In genomic region chr14:81169267-81169666, GRCh38 we compare ENCODE assay signal across 7 cellular contexts. TPM values are rescaled to one million over a fixed set of nuclear protein-coding genes. Genes with fewer than 3 reads are reported as not detected.
DNase-seq lines count a peak whose midpoint lies in the region; ATAC-seq, FAIRE-seq and TF ChIP-seq lines count a peak whose summit lies in the region.

No MANE protein-coding gene starts in this region.

- H3K4me1 Mint-ChIP-seq in activated naive CD8-positive, alpha-beta T cell (ENCODE audit: low read depth): peaks cover 19% of the 10 kb centered on the region
- H3K4me1 Mint-ChIP-seq in stimulated activated naive CD8-positive, alpha-beta T cell treated with anti-CD3 and anti-CD28 coated beads, Interleukin-15, amount 100 ng/mL, for 72 hours: peaks cover 32% of the 10 kb centered on the region

- H3K36me3 ChIP-seq in HUES6 (ENCODE audit: control insufficient read depth, insufficient read depth, low read length) (no peaks in the 10 kb centered on the region), keratinocyte (ENCODE audit: control insufficient read depth in 2 of 2, extremely low read depth in 1 of 2, insufficient read depth in 2 of 2, low read length in 2 of 2) (no peaks in the 10 kb centered on the region)

- H4K20me1 ChIP-seq in keratinocyte (ENCODE audit: control insufficient read depth, extremely low read depth, insufficient read depth, low read length): no peaks in the 10 kb centered on the region

- H3K79me2 ChIP-seq in keratinocyte (ENCODE audit: control insufficient read depth, insufficient read depth, low read length): no peaks in the 10 kb centered on the region

- no peaks in the 10 kb centered on the region for H3K36me3 Mint-ChIP-seq in activated naive CD8-positive, alpha-beta T cell

- H3K4me1 ChIP-seq in HUES6 (ENCODE audit: control insufficient read depth, insufficient read depth, low read length): peaks cover 2% of the 10 kb centered on the region; the same call in 1 of the 2 replicates
- H3K4me1 ChIP-seq in keratinocyte (ENCODE audit: control insufficient read depth, extremely low read depth, insufficient read depth, low read length): peaks cover 9% of the 10 kb centered on the region

- ATAC-seq in stimulated activated naive CD8-positive, alpha-beta T cell treated with anti-CD3 and anti-CD28 coated beads, Interleukin-15, amount 100 ng/mL, for 72 hours: no peak
- ATAC-seq in GM18502 (IDR thresholded peaks at IDR 0.05; ENCODE audit: poor library complexity, unreplicated experiment): no peak

- peak overlapping the region; percentile 90 for H3K4me3 Mint-ChIP-seq in activated naive CD8-positive, alpha-beta T cell
- H3K4me3 Mint-ChIP-seq in stimulated activated naive CD8-positive, alpha-beta T cell treated with anti-CD3 and anti-CD28 coated beads, Interleukin-15, amount 100 ng/mL, for 72 hours: peak overlapping the region; percentile 90 to 97

- no peak for TF ChIP-seq CTCF in keratinocyte (optimal IDR thresholded peaks at IDR 0.05 in 1 of 3, IDR thresholded peaks at IDR 0.05 in 1 of 3, conservative IDR thresholded peaks at IDR 0.05 in 1 of 3; ENCODE audit: extremely low read depth in 1 of 3, insufficient read depth in 2 of 3, low read length in 3 of 3)

- FAIRE-seq in keratinocyte (lab: Jason Lieb, UNC): no peak

- no peak overlapping the region for H3K27ac ChIP-seq in HUES6 (ENCODE audit: low read depth, low read length)
- no peak overlapping the region for H3K27ac ChIP-seq in keratinocyte (ENCODE audit: control insufficient read depth, insufficient read depth, low read length)

- H3K9me3 ChIP-seq in HUES6 (ENCODE audit: control insufficient read depth, insufficient read depth, low read depth, low read length): no peaks in the 10 kb centered on the region
- H3K9me3 ChIP-seq in keratinocyte (ENCODE audit: control insufficient read depth, low read depth, low read length): no peaks in the 10 kb centered on the region

- dilution Hi-C loops in keratinocyte (cut with MboI; ENCODE audit: extremely low pct_ligation_motif_present, low sequenced_read_pairs): no loop called here

- H3K27me3 ChIP-seq in HUES6 (ENCODE audit: control insufficient read depth, insufficient read depth, low read length) (no peaks in the 10 kb centered on the region), keratinocyte (ENCODE audit: control insufficient read depth, extremely low read depth, insufficient read depth, low read length) (no peaks in the 10 kb centered on the region)

- H3K27me3 Mint-ChIP-seq in activated naive CD8-positive, alpha-beta T cell: no peaks in the 10 kb centered on the region
- H3K27me3 Mint-ChIP-seq in stimulated activated naive CD8-positive, alpha-beta T cell treated with anti-CD3 and anti-CD28 coated beads, Interleukin-15, amount 100 ng/mL, for 72 hours: no peaks in the 10 kb centered on the region

- H3K4me2 ChIP-seq in keratinocyte (ENCODE audit: control insufficient read depth, extremely low read depth, insufficient read depth, low read depth, low read length): peak overlapping the region; percentile 89

- H3K9ac ChIP-seq in HUES6 (ENCODE audit: low read length) (peak overlapping the region; percentile 89), keratinocyte (ENCODE audit: control insufficient read depth, extremely low read depth, insufficient read depth, low read length) (peak overlapping the region; percentile 84)

- H3K4me3 ChIP-seq in HUES6 (ENCODE audit: low read depth, low read length): peak overlapping the region; percentile 71
- H3K4me3 ChIP-seq in keratinocyte (ENCODE audit: control insufficient read depth in 2 of 3, extremely low read depth in 1 of 3, insufficient read depth in 2 of 3, low read depth in 1 of 3, low read length in 3 of 3): peak overlapping the region; percentile 52 to 86 (median 81)

- H3K9me1 ChIP-seq in keratinocyte (ENCODE audit: control insufficient read depth, extremely low read depth, insufficient read depth, low read length): no peaks in the 10 kb centered on the region

- H3K27ac Mint-ChIP-seq in activated naive CD8-positive, alpha-beta T cell: peak overlapping the region; percentile 94
- H3K27ac Mint-ChIP-seq in stimulated activated naive CD8-positive, alpha-beta T cell treated with anti-CD3 and anti-CD28 coated beads, Interleukin-15, amount 100 ng/mL, for 72 hours: peak overlapping the region in 1 of 2 donors; percentile 59

- H2AFZ ChIP-seq in keratinocyte (ENCODE audit: control insufficient read depth, low read length): peak overlapping the region; percentile 99

- no peaks in the 10 kb centered on the region for H3K9me3 Mint-ChIP-seq in activated naive CD8-positive, alpha-beta T cell (ENCODE audit: low read depth)
- no peaks in the 10 kb centered on the region for H3K9me3 Mint-ChIP-seq in stimulated activated naive CD8-positive, alpha-beta T cell treated with anti-CD3 and anti-CD28 coated beads, Interleukin-15, amount 100 ng/mL, for 72 hours

- no peak for DNase-seq in keratinocyte (ENCODE audit: low read depth, low spot score)
- no peak for DNase-seq in stimulated activated naive CD8-positive, alpha-beta T cell treated with anti-CD3 and anti-CD28 coated beads, Interleukin-15, amount 100 ng/mL, for 72 hours
- DNase-seq in NCI-H2081 (lab: John Stamatoyannopoulos, UW): no peak
- no peak for DNase-seq in NCI-H510A treated with DMSO at 0.1 percent for 48 hours (lab: John Stamatoyannopoulos, UW)

RNA-seq across cellular contexts. Expression of gene GTF2A1, which starts 51.5 kb away (rescaled TPM):
- polyA plus RNA-seq in keratinocyte: 17.5 to 19.3 TPM (median 18.0 TPM) in 3 replicates
- polyA plus RNA-seq in keratinocyte (2011; ENCODE audit: low read depth): 42.0 TPM
- polyA plus RNA-seq in keratinocyte (2011; cell fraction: cytosol; rRNA removed): 7.0 and 9.7 TPM in 2 replicates
- 13.2 and 13.6 TPM in 2 replicates for polyA plus RNA-seq in keratinocyte (2011; cell fraction: nucleus; rRNA removed)
- polyA plus RNA-seq in keratinocyte (2012; ENCODE audit: low replicate concordance): 12.3 and 15.8 TPM in 2 replicates
- 24.0 to 47.0 TPM (median 31.2 TPM) in 3 replicates for polyA minus RNA-seq in keratinocyte
- polyA minus RNA-seq in keratinocyte (2011; cell fraction: cytosol; rRNA and poly(A)+ RNA removed): 13.2 TPM
- polyA minus RNA-seq in keratinocyte (2011; cell fraction: nucleus; rRNA and poly(A)+ RNA removed): 7.6 and 20.9 TPM in 2 replicates
